Comparison of ENCODE assay signal across 27 cellular contexts in genomic region chr15:90742082-90742481, GRCh38. TPM values are rescaled to one million over a fixed set of nuclear protein-coding genes. Genes with fewer than 3 reads are reported as not detected.
DNase-seq lines count a peak whose midpoint lies in the region; ATAC-seq and TF ChIP-seq lines count a peak whose summit lies in the region.
"Had no signal": no experiment of that assay in that cellular context is flagged by ENCODE, and none has a peak within 500 bp of the region (broad histone marks: within the 10 kb centered on the region; RNA-seq: fewer than 3 reads in every experiment).

No MANE protein-coding gene starts in this region.

- TF ChIP-seq CTCF in CD4-positive, alpha-beta T cell (IDR thresholded peaks at IDR 0.05): no peak
- no peak for TF ChIP-seq CTCF in HL-60 (IDR thresholded peaks at IDR 0.05; ENCODE audit: insufficient read depth, low read length)
- no peak for TF ChIP-seq CTCF in left lung (IDR thresholded peaks at IDR 0.05)
- no peak for TF ChIP-seq CTCF in MM.1S (IDR thresholded peaks at IDR 0.05; ENCODE audit: low read length)
- TF ChIP-seq CTCF in BE2C (IDR thresholded peaks at IDR 0.05; ENCODE audit: low read depth, low read length): no peak

- no peak for DNase-seq in CD4-positive, alpha-beta T cell
- DNase-seq in HL-60 (ENCODE audit: low read depth in 1 of 2, low spot score in 1 of 2) (no peak), left lung (no peak), MM.1S (no peak), NCI-H510A (lab: John Stamatoyannopoulos, UW) (no peak), BE2C (no peak)
- DNase-seq: activated CD8-positive, alpha-beta memory T cell treated with anti-CD3 and anti-CD28 coated beads, Interleukin-2, amount 10 ng/mL, durations not matched to agents 7 days and 5 days; aorta; CD8-positive, alpha-beta T cell; DMS153; head of caudate nucleus; kidney glomerular epithelial cell; NCI-H1048; NCI-H1930; NCI-H226; NCI-H774; PC-9; SHP77 treated with DMSO at 0.1 percent for 48 hours; sigmoid colon; stimulated activated CD8-positive, alpha-beta memory T cell treated with anti-CD3 and anti-CD28 coated beads, Interleukin-4, amount 100 ng/mL, for 48 hours; stomach; tibial artery had no signal

- no peak overlapping the region for H2AFZ ChIP-seq in MM.1S (ENCODE audit: low read length)
- H2AFZ ChIP-seq: PC-9 had no signal

- CTCF ChIA-PET in CD4-positive, alpha-beta T cell (lab: Charles Lee): interaction anchor here (0.7 kb wide), 1 partner anchor 211 kb away, joined by 3 read pairs; no protein-coding TSS in a partner anchor

- H3K4me3 ChIP-seq in HL-60 (replicated peaks; ENCODE audit: insufficient read depth, low read length) (no peak overlapping the region), left lung (no peak overlapping the region), MM.1S (ENCODE audit: low read length) (no peak overlapping the region), BE2C (ENCODE audit: low read depth, low read length) (no peak overlapping the region)
- H3K4me3 ChIP-seq: PC-9, sigmoid colon, stomach, tibial artery had no signal

- H3K4me3 Mint-ChIP-seq in CD4-positive, alpha-beta T cell: no peak overlapping the region
- H3K4me3 Mint-ChIP-seq in activated T-helper 17 cell treated with anti-CD3 and anti-CD28 coated beads, Interleukin-2, amount 50 U/mL, for 72 hours: peak overlapping the region; percentile 57
- H3K4me3 Mint-ChIP-seq: activated CD8-positive, alpha-beta memory T cell treated with anti-CD3 and anti-CD28 coated beads, Interleukin-2, amount 10 ng/mL, durations not matched to agents 7 days and 5 days; activated T-helper 1 cell treated with anti-CD3 and anti-CD28 coated beads, Interleukin-12 subunit alpha, Interleukin-12 subunit beta, Interleukin-2, Interleukin-4 antibody, amounts not matched to agents 30 ng/mL and 10 ng/mL and 1 ng/mL, durations not matched to agents 14 hours and 24 hours and 36 hours; CD8-positive, alpha-beta T cell had no signal

- intact Hi-C loops in CD4-positive, alpha-beta T cell (cut with DNase I, micrococcal nuclease): no loop called here
- intact Hi-C loops in left lung (cut with DNase I): no loop called here

- H3K4me1 Mint-ChIP-seq in CD4-positive, alpha-beta T cell (ENCODE audit: low read depth): peaks cover 11% of the 10 kb centered on the region
- peaks cover 29% of the 10 kb centered on the region for H3K4me1 Mint-ChIP-seq in activated T-helper 17 cell treated with anti-CD3 and anti-CD28 coated beads, Interleukin-2, amount 50 U/mL, for 72 hours

- H3K27me3 ChIP-seq in CD4-positive, alpha-beta T cell (ENCODE audit: control insufficient read depth, insufficient read depth, low read length): no peaks in the 10 kb centered on the region
- H3K27me3 ChIP-seq in HL-60 (ENCODE audit: insufficient read depth, poor library complexity, severe bottlenecking) (no peaks in the 10 kb centered on the region), left lung (no peaks in the 10 kb centered on the region), MM.1S (replicated peaks; ENCODE audit: insufficient read depth, low read length) (no peaks in the 10 kb centered on the region), BE2C (no peaks in the 10 kb centered on the region)
- H3K27me3 ChIP-seq: sigmoid colon, stomach, tibial artery had no signal

- H3K27ac Mint-ChIP-seq in CD4-positive, alpha-beta T cell: no peak overlapping the region
- peak overlapping the region; percentile 82 for H3K27ac Mint-ChIP-seq in activated T-helper 17 cell treated with anti-CD3 and anti-CD28 coated beads, Interleukin-2, amount 50 U/mL, for 72 hours
- H3K27ac Mint-ChIP-seq: activated CD8-positive, alpha-beta memory T cell treated with anti-CD3 and anti-CD28 coated beads, Interleukin-2, amount 10 ng/mL, durations not matched to agents 7 days and 5 days; activated naive CD4-positive, alpha-beta T cell treated with anti-CD3 and anti-CD28 coated beads, Interleukin-2, amount 50 U/mL, for 24 hours; CD8-positive, alpha-beta T cell; progenitor cell of endocrine pancreas had no signal

- no peak overlapping the region for H3K27ac ChIP-seq in CD4-positive, alpha-beta T cell (ENCODE audit: low read depth, low read length)
- 0 out of 2 replicates have a peak overlapping the region, but pooled peaks have one; percentile 3 for H3K27ac ChIP-seq in HL-60 (replicated peaks)
- no peak overlapping the region for H3K27ac ChIP-seq in left lung
- no peak overlapping the region for H3K27ac ChIP-seq in MM.1S (ENCODE audit: low read length)
- H3K27ac ChIP-seq: KMS-11, PC-9, sigmoid colon, stomach, tibial artery had no signal

- H3K9ac ChIP-seq in MM.1S (ENCODE audit: low read length): no peak overlapping the region
- H3K9ac ChIP-seq: KMS-11 had no signal

- no peaks in the 10 kb centered on the region for H3K9me2 ChIP-seq in MM.1S (replicated peaks; ENCODE audit: insufficient read depth, low read length)

- no peaks in the 10 kb centered on the region for H3F3A ChIP-seq in MM.1S (ENCODE audit: insufficient read depth, low read length)

- no peaks in the 10 kb centered on the region for H3K9me3 Mint-ChIP-seq in CD4-positive, alpha-beta T cell
- H3K9me3 Mint-ChIP-seq in activated T-helper 17 cell treated with anti-CD3 and anti-CD28 coated beads, Interleukin-2, amount 50 U/mL, for 72 hours: peaks cover 5% of the 10 kb centered on the region
- H3K9me3 Mint-ChIP-seq: CD8-positive, alpha-beta T cell had no signal

- H3K36me3 ChIP-seq in left lung: no peaks in the 10 kb centered on the region
- no peaks in the 10 kb centered on the region for H3K36me3 ChIP-seq in MM.1S (replicated peaks; ENCODE audit: insufficient read depth, low read length)
- no peaks in the 10 kb centered on the region for H3K36me3 ChIP-seq in BE2C
- H3K36me3 ChIP-seq: sigmoid colon, stomach, tibial artery had no signal

- H3K4me1 ChIP-seq in left lung (peaks cover 0 to 36% of the 10 kb centered on the region in 2 donors), MM.1S (ENCODE audit: low read length) (no peaks in the 10 kb centered on the region), BE2C (no peaks in the 10 kb centered on the region)
- H3K4me1 ChIP-seq: sigmoid colon, stomach, tibial artery had no signal

- no peak overlapping the region for H3K4me2 ChIP-seq in MM.1S (ENCODE audit: low read depth, low read length)
- H3K4me2 ChIP-seq: KMS-11, PC-9 had no signal

- H3K9me3 ChIP-seq in CD4-positive, alpha-beta T cell (ENCODE audit: control insufficient read depth, low read length): no peaks in the 10 kb centered on the region
- H3K9me3 ChIP-seq in left lung: no peaks in the 10 kb centered on the region
- no peaks in the 10 kb centered on the region for H3K9me3 ChIP-seq in MM.1S (replicated peaks; ENCODE audit: insufficient read depth, low read length)
- H3K9me3 ChIP-seq in BE2C: no peaks in the 10 kb centered on the region
- H3K9me3 ChIP-seq: sigmoid colon, stomach, tibial artery had no signal

- H4K20me1 ChIP-seq in MM.1S (ENCODE audit: insufficient read depth, low read length): no peaks in the 10 kb centered on the region; the same call in 1 of the 2 replicates

- H3K79me2 ChIP-seq in MM.1S (ENCODE audit: low read length): peaks cover 50% of the 10 kb centered on the region

- ATAC-seq in CD4-positive, alpha-beta T cell (ENCODE audit: poor library complexity): peak; percentile 49
- peak; percentile 31 for ATAC-seq in activated T-helper 17 cell treated with anti-CD3 and anti-CD28 coated beads, Interleukin-2, amount 50 U/mL, for 72 hours (replicated peaks)
- peak; percentile 45 for ATAC-seq in left lung
- ATAC-seq: activated CD8-positive, alpha-beta memory T cell treated with anti-CD3 and anti-CD28 coated beads, Interleukin-2, amount 10 ng/mL, durations not matched to agents 7 days and 5 days; CD8-positive, alpha-beta T cell had no signal

- POLR2A ChIA-PET in CD4-positive, alpha-beta T cell (lab: Charles Lee): interaction anchor here (0.6 kb wide), 1 partner anchor 27 kb away, joined by 3 read pairs; no protein-coding TSS in a partner anchor

- H3K36me3 Mint-ChIP-seq in CD4-positive, alpha-beta T cell (ENCODE audit: low read depth): no peaks in the 10 kb centered on the region
- peaks cover 33% of the 10 kb centered on the region for H3K36me3 Mint-ChIP-seq in activated T-helper 17 cell treated with anti-CD3 and anti-CD28 coated beads, Interleukin-2, amount 50 U/mL, for 72 hours (ENCODE audit: low read depth)
- H3K36me3 Mint-ChIP-seq: CD8-positive, alpha-beta T cell had no signal

- H3K27me3 Mint-ChIP-seq in CD4-positive, alpha-beta T cell: no peaks in the 10 kb centered on the region
- H3K27me3 Mint-ChIP-seq in activated T-helper 17 cell treated with anti-CD3 and anti-CD28 coated beads, Interleukin-2, amount 50 U/mL, for 72 hours: no peaks in the 10 kb centered on the region
- H3K27me3 Mint-ChIP-seq: activated CD8-positive, alpha-beta memory T cell treated with anti-CD3 and anti-CD28 coated beads, Interleukin-2, amount 10 ng/mL, durations not matched to agents 7 days and 5 days; activated naive CD4-positive, alpha-beta T cell treated with anti-CD3 and anti-CD28 coated beads, Interleukin-2, amount 50 U/mL, for 24 hours; progenitor cell of endocrine pancreas had no signal

RNA-seq across cellular contexts. Expression of gene BLM, which starts 24.9 kb away (rescaled TPM):
- 1 to 10 TPM; 1.6 to 1.8 TPM for total RNA-seq in CD4-positive, alpha-beta T cell
- 10 to 100 TPM; 68.2 to 81.4 TPM for total RNA-seq in activated T-helper 17 cell treated with anti-CD3 and anti-CD28 coated beads, Interleukin-2, amount 50 U/mL, for 72 hours
- total RNA-seq in left lung: 1 to 10 TPM; 3.7 to 4.4 TPM
- polyA plus RNA-seq in BE2C (2012; ENCODE audit: insufficient read depth, insufficient read length, low read depth): 10.3 TPM

Comparison
In these comparisons a context has a peak if more than half of its experiments do, and no peak if none do; other contexts are left out.
1. RNA of gene BLM, which starts 24.9 kb away (total RNA-seq): 68.2 to 81.4 TPM in activated T-helper 17 cell treated with anti-CD3 and anti-CD28 coated beads, Interleukin-2, amount 50 U/mL, for 72 hours; 3.7 to 4.4 TPM in left lung and 1.6 to 1.8 TPM in CD4-positive, alpha-beta T cell; every median in the first group is over 10 times any median in the second.
2. Peak in every context shown above with its lines, with median percentiles within 50 percentile points of each other: ATAC-seq.